24 cellular contexts compared by ENCODE assay signal in the genomic region with DNA sequence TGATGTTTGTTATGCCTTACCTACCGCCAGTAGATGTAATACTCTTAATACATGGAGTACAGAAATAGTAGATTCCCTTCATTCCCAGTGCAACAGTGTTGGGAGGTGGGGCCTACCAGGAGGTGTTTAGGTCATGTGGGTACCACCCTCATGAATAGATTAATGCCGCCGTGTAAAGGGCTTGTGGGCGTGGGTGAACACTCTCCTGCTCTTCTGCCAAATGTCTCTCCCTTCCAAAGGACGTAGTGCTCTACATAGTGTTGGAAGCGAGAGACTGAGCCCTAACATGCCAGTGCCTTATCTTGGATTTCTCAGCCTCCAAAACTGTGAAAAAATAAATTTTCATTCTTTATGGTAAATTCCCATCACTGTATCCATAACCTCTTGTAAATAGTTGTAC. TPM values are rescaled to one million over a fixed set of nuclear protein-coding genes. Genes with fewer than 3 reads are reported as not detected.
DNase-seq lines count a peak whose midpoint lies in the region; ATAC-seq and TF ChIP-seq lines count a peak whose summit lies in the region.
"Had no signal": no experiment of that assay in that cellular context is flagged by ENCODE, and none has a peak within 500 bp of the region (broad histone marks: within the 10 kb centered on the region; RNA-seq: fewer than 3 reads in every experiment).

No MANE protein-coding gene starts in this region.

- H3K4me3 Mint-ChIP-seq in HFFc6, result no peak overlapping the region
- H3K4me3 Mint-ChIP-seq: CD14-positive monocyte; CD4-positive, alpha-beta memory T cell; CD4-positive, CD25-positive, alpha-beta regulatory T cell; CD8-positive, alpha-beta memory T cell had no signal

- intact Hi-C loops in heart left ventricle (cut with DNase I), result no loop called here
- intact Hi-C loops in left ventricle myocardium inferior (cut with micrococcal nuclease), result no loop called here
- intact Hi-C loops in left ventricle myocardium superior (cut with micrococcal nuclease), result no loop called here
- intact Hi-C loops in cardiac septum (cut with DNase I), result no loop called here

- H3K4me3 ChIP-seq in heart left ventricle (no peak overlapping the region), left ventricle myocardium inferior (no peak overlapping the region)
- H3K4me3 ChIP-seq: BLaER1, GM12878 had no signal

- peaks cover 18% of the 10 kb centered on the region for H3K36me3 Mint-ChIP-seq in HFFc6 (ENCODE audit: low read depth)

- no peak for TF ChIP-seq POLR2A in heart left ventricle (IDR thresholded peaks at IDR 0.05)

- WGBS in heart left ventricle, 4 donors, result 63 to 73% (median 70%) methylated on average over 6 of the region's 6 CpGs

- H3K36me3 ChIP-seq in heart left ventricle (peaks cover 0 to 77% (median 31%) of the 10 kb centered on the region in 9 donors), left ventricle myocardium inferior (peaks cover 32% of the 10 kb centered on the region)
- H3K36me3 ChIP-seq: BE2C had no signal

- no peak overlapping the region for H3K27ac Mint-ChIP-seq in HFFc6
- H3K27ac Mint-ChIP-seq: CD14-positive monocyte had no signal

- no peak overlapping the region for H3K27ac ChIP-seq in heart left ventricle
- no peak overlapping the region for H3K27ac ChIP-seq in left ventricle myocardium inferior (replicated peaks)
- H3K27ac ChIP-seq: BLaER1 had no signal

- DNase-seq in heart left ventricle (no peak), left ventricle myocardium inferior (no peak), left ventricle myocardium superior (no peak), cardiac septum (ENCODE audit: low spot score) (no peak), HFFc6 (no peak)
- DNase-seq: 8988T; ACHN; BE2C; C1 segment of cervical spinal cord; CD4-positive, alpha-beta memory T cell; CD4-positive, CD25-positive, alpha-beta regulatory T cell; CD8-positive, alpha-beta memory T cell; COR-L47; DMS 273 treated with DMSO at 0.1 percent for 48 hours; DMS153; DMS53; DMS79; DND-41; EL; GDM1 had no signal

- peaks cover 32% of the 10 kb centered on the region for H3K4me1 Mint-ChIP-seq in HFFc6 (ENCODE audit: low read depth)

- H3K27me3 Mint-ChIP-seq in HFFc6 (ENCODE audit: insufficient read depth), result no peaks in the 10 kb centered on the region
- H3K27me3 Mint-ChIP-seq: CD4-positive, alpha-beta memory T cell; CD4-positive, CD25-positive, alpha-beta regulatory T cell; CD8-positive, alpha-beta memory T cell had no signal

- no peak for TF ChIP-seq CTCF in heart left ventricle (IDR thresholded peaks at IDR 0.05)
- TF ChIP-seq CTCF in left ventricle myocardium inferior (IDR thresholded peaks at IDR 0.05; ENCODE audit: borderline replicate concordance), result no peak
- TF ChIP-seq CTCF in HFFc6 (IDR thresholded peaks at IDR 0.05), result no peak

- no peaks in the 10 kb centered on the region for H3K27me3 ChIP-seq in heart left ventricle
- no peaks in the 10 kb centered on the region for H3K27me3 ChIP-seq in left ventricle myocardium inferior (ENCODE audit: low read depth)
- H3K27me3 ChIP-seq: BE2C, BLaER1 had no signal

- ATAC-seq in heart left ventricle (peak; percentile 59 to 76 (median 74)), left ventricle myocardium superior (peak; percentile 75)
- ATAC-seq: GM12878 had no signal

- H3K9me3 Mint-ChIP-seq in HFFc6, result no peaks in the 10 kb centered on the region
- H3K9me3 Mint-ChIP-seq: CD4-positive, alpha-beta memory T cell; CD8-positive, alpha-beta memory T cell had no signal

- H3K4me1 ChIP-seq in heart left ventricle (no peaks in the 10 kb centered on the region), left ventricle myocardium inferior (no peaks in the 10 kb centered on the region)
- H3K4me1 ChIP-seq: BE2C, BLaER1 had no signal

- H3K9me3 ChIP-seq in heart left ventricle, result no peaks in the 10 kb centered on the region
- no peaks in the 10 kb centered on the region for H3K9me3 ChIP-seq in left ventricle myocardium inferior (replicated peaks)
- H3K9me3 ChIP-seq: BE2C, BLaER1 had no signal

RNA-seq across cellular contexts. Expression of a gene that starts 30.1 kb away (rescaled TPM):
- total RNA-seq in heart left ventricle (10 to 100 TPM; 10.2 to 50.4 (median 40.5) TPM), left ventricle myocardium inferior (41.4 TPM), left ventricle myocardium superior (39.9 TPM), cardiac septum (44.3 TPM)
- polyA plus RNA-seq in heart left ventricle, result 10 to 100 TPM in 1 of 2 donors, 1 to 10 TPM in 1; 3.0 to 11.0 TPM
- 10 to 100 TPM; 31.4 to 36.6 (median 33.3) TPM for total RNA-seq in HFFc6 (2021; fragmentation: NEBNext Ultra II Directional; extraction: Animal tissue kit (Norgen Biotek cat#: 25700))

RNA-seq across cellular contexts. Expression of a gene that starts 32.0 kb away (rescaled TPM):
- total RNA-seq in heart left ventricle (10 to 100 TPM in 3 of 9 donors, 1 to 10 TPM in 6; 6.2 to 11.8 (median 9.0) TPM), left ventricle myocardium inferior (10.8 TPM), left ventricle myocardium superior (8.8 TPM), cardiac septum (6.5 TPM)
- 10 to 100 TPM in 1 of 2 donors, 1 to 10 TPM in 1; 5.3 to 10.1 TPM for polyA plus RNA-seq in heart left ventricle
- 10 to 100 TPM; 36.3 to 51.9 (median 43.7) TPM for total RNA-seq in HFFc6 (2021; fragmentation: NEBNext Ultra II Directional; extraction: Animal tissue kit (Norgen Biotek cat#: 25700))

RNA-seq across cellular contexts. Expression of a gene that starts 59.2 kb away (rescaled TPM):
- total RNA-seq in heart left ventricle, result 1 to 10 TPM in 5 of 9 donors, under 1 TPM in 3, not detected in 1; 0.48 to 1.7 (median 1.5) TPM
- 1 to 10 TPM in 1 of 2 donors, under 1 TPM in 1; 0.58 to 1.1 TPM for polyA plus RNA-seq in heart left ventricle
- total RNA-seq in left ventricle myocardium inferior, result 0.91 TPM
- 1.1 TPM for total RNA-seq in left ventricle myocardium superior
- 1.6 TPM for total RNA-seq in cardiac septum
- total RNA-seq in HFFc6 (2021; fragmentation: NEBNext Ultra II Directional; extraction: Animal tissue kit (Norgen Biotek cat#: 25700)), result 1 to 10 TPM in 1 of 6 experiments, under 1 TPM in 5; 0.43 to 1.0 (median 0.69) TPM
- total RNA-seq: Daoy had no signal
- polyA plus RNA-seq: CD14-positive monocyte; CD8-positive, alpha-beta memory T cell had no signal

RNA-seq across cellular contexts. Expression of a gene that starts 59.4 kb away (rescaled TPM):
- total RNA-seq in heart left ventricle (10 to 100 TPM; 35.2 to 64.3 (median 49.5) TPM), left ventricle myocardium inferior (48.7 TPM), left ventricle myocardium superior (48.8 TPM), cardiac septum (46.7 TPM)
- polyA plus RNA-seq in heart left ventricle, result 10 to 100 TPM; 40.4 to 49.7 TPM
- total RNA-seq in HFFc6 (2021; fragmentation: NEBNext Ultra II Directional; extraction: Animal tissue kit (Norgen Biotek cat#: 25700)), result 10 to 100 TPM; 30.4 to 38.3 (median 33.7) TPM
